10 cellular contexts compared by ENCODE assay signal in the genomic region with DNA sequence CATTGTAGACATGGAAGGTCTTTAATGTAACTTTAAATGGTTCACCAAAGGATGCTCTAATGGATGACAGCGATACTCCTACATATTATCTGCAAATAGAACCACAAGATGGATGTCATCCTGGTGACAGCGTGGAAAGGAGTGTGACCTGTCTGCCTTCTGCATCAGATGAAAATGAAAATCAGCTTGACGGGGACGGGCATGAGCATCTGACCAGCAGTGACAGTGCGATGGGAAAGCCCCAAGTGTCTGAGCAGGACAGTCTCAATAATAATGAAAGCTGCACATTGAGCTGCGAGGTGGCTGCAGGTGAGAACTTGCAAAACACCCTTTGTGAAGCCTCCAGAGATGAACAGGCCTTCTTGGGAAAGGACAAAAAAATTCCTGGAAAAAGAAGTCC. TPM values are rescaled to one million over a fixed set of nuclear protein-coding genes. Genes with fewer than 3 reads are reported as not detected.
DNase-seq lines count a peak whose midpoint lies in the region; ATAC-seq and TF ChIP-seq lines count a peak whose summit lies in the region.
"Had no signal": no experiment of that assay in that cellular context is flagged by ENCODE, and none has a peak within 500 bp of the region (broad histone marks: within the 10 kb centered on the region; RNA-seq: fewer than 3 reads in every experiment).

No MANE protein-coding gene starts in this region.

- peaks cover 15 to 45% (median 15%) of the 10 kb centered on the region in 3 donors for H3K36me3 Mint-ChIP-seq in CD8-positive, alpha-beta memory T cell

- no peak overlapping the region for H3K27ac ChIP-seq in CD8-positive, alpha-beta memory T cell (ENCODE audit: low read depth, low read length)
- no peak overlapping the region for H3K27ac ChIP-seq in hepatocyte

- peaks cover 40 to 68% (median 62%) of the 10 kb centered on the region in 3 donors for H3K4me1 Mint-ChIP-seq in CD8-positive, alpha-beta memory T cell

- ATAC-seq in GM18909 (IDR thresholded peaks at IDR 0.05; ENCODE audit: poor library complexity, unreplicated experiment) (peak; percentile 97), HG02588 (IDR thresholded peaks at IDR 0.05; ENCODE audit: unreplicated experiment) (peak; percentile 98), HG03521 (IDR thresholded peaks at IDR 0.05; ENCODE audit: unreplicated experiment) (peak; percentile 96)

- no peaks in the 10 kb centered on the region for H3K27me3 ChIP-seq in CD8-positive, alpha-beta memory T cell (ENCODE audit: insufficient read depth, low read length, poor library complexity, severe bottlenecking)
- H3K27me3 ChIP-seq in hepatocyte, result no peaks in the 10 kb centered on the region

- DNase-seq in CD8-positive, alpha-beta memory T cell, result no peak
- DNase-seq in NCI-H82 treated with DMSO at 0.1 percent for 48 hours (lab: John Stamatoyannopoulos, UW; ENCODE audit: unreplicated experiment) (no peak), hepatocyte (ENCODE audit: low spot score) (no peak), UCSD-AML1 (lab: John Stamatoyannopoulos, UW; ENCODE audit: unreplicated experiment) (no peak)
- DNase-seq in NK-92 treated with Interleukin-12 subunit alpha and Interleukin-12 subunit beta, amount 100 ng/mL, for 24 hours (lab: John Stamatoyannopoulos, UW), result no peak
- DNase-seq: Caco-2; central memory CD4-positive, alpha-beta T cell had no signal

- no peak for TF ChIP-seq CTCF in hepatocyte (IDR thresholded peaks at IDR 0.05; ENCODE audit: poor library complexity)

- no peaks in the 10 kb centered on the region for H3K27me3 Mint-ChIP-seq in CD8-positive, alpha-beta memory T cell

- no peaks in the 10 kb centered on the region for H4K20me1 ChIP-seq in hepatocyte (ENCODE audit: insufficient read depth, poor library complexity, severe bottlenecking)

- H3K27ac Mint-ChIP-seq in CD8-positive, alpha-beta memory T cell, result peak overlapping the region in 5 of 8 donors; percentile 20 to 64 (median 47)

- no peak overlapping the region for H2AFZ ChIP-seq in hepatocyte

- no peak overlapping the region for H3K4me2 ChIP-seq in hepatocyte

- no peaks in the 10 kb centered on the region for H3K9me2 ChIP-seq in hepatocyte (replicated peaks; ENCODE audit: insufficient read depth)

- H3K4me3 Mint-ChIP-seq in CD8-positive, alpha-beta memory T cell, result no peak overlapping the region

- peaks cover 34% of the 10 kb centered on the region for H3K79me2 ChIP-seq in hepatocyte

- H3K9me3 Mint-ChIP-seq in CD8-positive, alpha-beta memory T cell, result peaks cover 0 to 6% (median 3%) of the 10 kb centered on the region in 5 donors

- no peaks in the 10 kb centered on the region for H3K9me3 ChIP-seq in CD8-positive, alpha-beta memory T cell (ENCODE audit: low read length)
- H3K9me3 ChIP-seq in hepatocyte (ENCODE audit: low read depth), result peaks cover 8% of the 10 kb centered on the region
- H3K9me3 ChIP-seq: Caco-2 had no signal

- H3K36me3 ChIP-seq in CD8-positive, alpha-beta memory T cell (ENCODE audit: insufficient read depth, low read length), result peaks cover 15% of the 10 kb centered on the region
- H3K36me3 ChIP-seq in hepatocyte (replicated peaks; ENCODE audit: insufficient read depth, low read depth), result no peaks in the 10 kb centered on the region

- peaks cover 3% of the 10 kb centered on the region for H3K4me1 ChIP-seq in CD8-positive, alpha-beta memory T cell (ENCODE audit: insufficient read depth, low read length)
- peaks cover 3% of the 10 kb centered on the region for H3K4me1 ChIP-seq in hepatocyte (ENCODE audit: insufficient read depth)
- H3K4me1 ChIP-seq: Caco-2 had no signal

- CTCF ChIA-PET in CD8-positive, alpha-beta memory T cell (lab: Charles Lee), result no interaction called here

- 98% methylated on average over 6 of the region's 6 CpGs for WGBS in hepatocyte (ENCODE audit: low lambda C conversion rate, missing lambda C conversion rate)

- H3K4me3 ChIP-seq in CD8-positive, alpha-beta memory T cell (ENCODE audit: low read length), result no peak overlapping the region
- H3K4me3 ChIP-seq in hepatocyte, result no peak overlapping the region

- POLR2A ChIA-PET in CD8-positive, alpha-beta memory T cell (lab: Charles Lee), result no interaction called here

RNA-seq across cellular contexts. Expression of gene CNST, which starts 25.2 kb away (rescaled TPM):
- total RNA-seq in CD8-positive, alpha-beta memory T cell, result 10 to 100 TPM; 29.6 to 31.3 TPM
- 39.4 TPM for polyA plus RNA-seq in CD8-positive, alpha-beta memory T cell
- total RNA-seq in hepatocyte, result 16.2 and 16.4 TPM in 2 replicates
- 6.1 and 7.1 TPM in 2 replicates for polyA plus RNA-seq in hepatocyte

RNA-seq across cellular contexts. Expression of gene TFB2M, which starts 25.4 kb away (rescaled TPM):
- 10 to 100 TPM; 31.9 to 32.9 TPM for total RNA-seq in CD8-positive, alpha-beta memory T cell
- 16.7 TPM for polyA plus RNA-seq in CD8-positive, alpha-beta memory T cell
- total RNA-seq in hepatocyte, result 16.3 and 17.9 TPM in 2 replicates
- 13.2 and 14.2 TPM in 2 replicates for polyA plus RNA-seq in hepatocyte
